ENCODE assay signal across 20 cellular contexts in the genomic region with DNA sequence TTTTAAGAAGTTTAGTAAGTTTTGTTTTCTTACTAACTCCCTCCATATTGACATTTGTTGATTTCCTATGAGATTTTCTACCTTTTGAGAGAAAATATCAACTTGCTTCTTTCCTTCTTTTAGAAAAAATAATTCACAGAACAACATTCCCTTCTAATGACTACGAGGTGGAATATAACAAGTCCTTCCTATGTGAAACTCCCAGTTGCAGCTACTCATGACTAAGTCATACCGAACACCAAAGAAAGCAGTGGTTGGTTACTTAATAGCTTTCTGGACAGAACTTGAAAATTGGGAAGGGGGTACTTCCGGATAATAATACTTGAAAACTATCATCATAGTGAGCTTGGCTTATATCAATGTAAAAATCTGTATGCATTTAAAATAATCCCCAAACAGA.
"Had no signal": no experiment of that assay in that cellular context is flagged by ENCODE, and none has a peak within 500 bp of the region (broad histone marks: within the 10 kb centered on the region; RNA-seq: fewer than 3 reads in every experiment).

No MANE protein-coding gene starts in this region.

- ATAC-seq: activated CD8-positive, alpha-beta T cell treated with anti-CD3 and anti-CD28 coated beads, Interleukin-2, amount 10 ng/mL, durations not matched to agents 7 days and 5 days; activated naive CD4-positive, alpha-beta T cell treated with anti-CD3 and anti-CD28 coated beads, Interleukin-2, amount 50 U/mL, for 72 hours; natural killer cell treated with Interleukin-12 subunit alpha and Interleukin-12 subunit beta and Interleukin-15 and Interleukin-18, amount 100 ng/mL, for 72 hours; right lobe of liver; stimulated activated effector memory CD8-positive, alpha-beta T cell treated with anti-CD3 and anti-CD28 coated beads, Interleukin-12 subunit alpha, Interleukin-12 subunit beta, amount 100 ng/mL, for 72 hours; stimulated activated naive CD8-positive, alpha-beta T cell treated with anti-CD3 and anti-CD28 coated beads, Interleukin-15, amount 100 ng/mL, for 72 hours had no signal

- H3K9me3 ChIP-seq: ascending aorta, left ventricle myocardium inferior, right lobe of liver, tibial artery had no signal

- H3K27me3 ChIP-seq: ascending aorta, cardiac muscle cell, right lobe of liver, tibial artery had no signal

- DNase-seq: activated CD4-positive, alpha-beta T cell treated with anti-CD3 and anti-CD28 coated beads for 1 hour; activated CD4-positive, alpha-beta T cell treated with anti-CD3 and anti-CD28 coated beads, Interleukin-2, amount 50 U/mL, for 1 hour; activated CD8-positive, alpha-beta T cell treated with anti-CD3 and anti-CD28 coated beads, Interleukin-2, amount 10 ng/mL, durations not matched to agents 7 days and 5 days; effector CD4-positive, alpha-beta T cell; erythroblast; foreskin melanocyte; kidney glomerular epithelial cell; left ventricle myocardium inferior; right lobe of liver; stimulated activated CD4-positive, alpha-beta T cell treated with anti-CD3 and anti-CD28 coated beads, Interleukin-2, amount 100 ng/mL, for 24 hours; stimulated activated naive CD8-positive, alpha-beta T cell treated with anti-CD3 and anti-CD28 coated beads, Interleukin-15, amount 100 ng/mL, for 72 hours; tibial artery; WERI-Rb-1 had no signal

- H3K36me3 ChIP-seq: ascending aorta, cardiac muscle cell, left ventricle myocardium inferior, right lobe of liver, tibial artery, WERI-Rb-1 had no signal

- H3K4me1 ChIP-seq: ascending aorta, left ventricle myocardium inferior, parathyroid adenoma, right lobe of liver, tibial artery had no signal

- H3K4me3 ChIP-seq: ascending aorta, cardiac muscle cell, left ventricle myocardium inferior, right lobe of liver, skin epidermis, tibial artery had no signal
